8 cellular contexts compared by ENCODE assay signal in genomic region chr6:27836783-27837635, GRCh38.
DNase-seq lines count a peak whose midpoint lies in the region; ATAC-seq and TF ChIP-seq lines count a peak whose summit lies in the region.

No MANE protein-coding gene starts in this region.

- H3K9ac ChIP-seq in HUES6 (ENCODE audit: low read length) = peak overlapping the region; percentile 98

- H3K4me3 ChIP-seq in HUES6 (ENCODE audit: low read depth, low read length) = peak overlapping the region; percentile 84
- peak overlapping the region; percentile 23 to 82 (median 60) for H3K4me3 ChIP-seq in transverse colon

- intact Hi-C loops in transverse colon (cut with DNase I; ENCODE audit: low total_unique reads) = no loop called here

- no peaks in the 10 kb centered on the region for H3K27me3 ChIP-seq in HUES6 (ENCODE audit: control insufficient read depth, insufficient read depth, low read length)
- H3K27me3 ChIP-seq in transverse colon = no peaks in the 10 kb centered on the region

- TF ChIP-seq EP300 in transverse colon (IDR thresholded peaks at IDR 0.05; ENCODE audit: low read depth) = no peak

- H3K4me1 ChIP-seq in HUES6 (ENCODE audit: control insufficient read depth, insufficient read depth, low read length) = peaks cover 19% of the 10 kb centered on the region
- H3K4me1 ChIP-seq in transverse colon = peaks cover 0 to 37% (median 7%) of the 10 kb centered on the region in 4 donors

- in situ Hi-C loops in transverse colon (cut with MboI; ENCODE audit: low pct_ligation_motif_present in 1 of 4, low pct_unique_long_range_greater_than_20kb in 1 of 4, low sequenced_read_pairs in 3 of 4) = no loop called here

- TF ChIP-seq CTCF in transverse colon (IDR thresholded peaks at IDR 0.05) = no peak

- peak; percentile 71 for DNase-seq in CD1c-positive myeloid dendritic cell (ENCODE audit: extremely low spot score)
- DNase-seq in NOMO-1 treated with dmso at 0.1 percent for 144 hours (lab: John Stamatoyannopoulos, UW; ENCODE audit: unreplicated experiment) = peak; percentile 68
- DNase-seq in activated T-cell treated with anti-CD3 and anti-CD28 coated beads for 24 hours (ENCODE audit: low read depth) = peak; percentile 38
- DNase-seq in fibroblast of gingiva (ENCODE audit: low read depth) = peak; percentile 79
- peak; percentile 88 for DNase-seq in myocyte (ENCODE audit: low read depth)
- peak; percentile 72 for DNase-seq in transverse colon

- TF ChIP-seq POLR2A in transverse colon (IDR thresholded peaks at IDR 0.05) = peak; percentile 60

- no peaks in the 10 kb centered on the region for H3K36me3 ChIP-seq in HUES6 (ENCODE audit: control insufficient read depth, insufficient read depth, low read length)
- no peaks in the 10 kb centered on the region for H3K36me3 ChIP-seq in transverse colon

- WGBS in transverse colon (ENCODE audit: low coverage in 1 of 2), 2 donors = 1 to 2% methylated on average over 10 to 25 of the region's 25 CpGs

- peak overlapping the region; percentile 99 for H3K27ac ChIP-seq in HUES6 (ENCODE audit: low read depth, low read length)
- peak overlapping the region; percentile 96 to 99 (median 98) for H3K27ac ChIP-seq in transverse colon

- peak; percentile 39 for ATAC-seq in GM19328 (IDR thresholded peaks at IDR 0.05; ENCODE audit: unreplicated experiment)

- H3K9me3 ChIP-seq in HUES6 (ENCODE audit: control insufficient read depth, insufficient read depth, low read depth, low read length) = no peaks in the 10 kb centered on the region
- H3K9me3 ChIP-seq in transverse colon = no peaks in the 10 kb centered on the region

Comparison
In these comparisons a context has a peak if more than half of its experiments do, and no peak if none do; other contexts are left out.
1. Peak in every context shown above with its lines: DNase-seq, ATAC-seq, H3K4me3 ChIP-seq and H3K27ac ChIP-seq.
2. DNase-seq: peak in every context shown above with its lines; median percentile 88 in myocyte; 79 in fibroblast of gingiva; 72 in transverse colon; 71 in CD1c-positive myeloid dendritic cell; 68 in NOMO-1 treated with dmso at 0.1 percent for 144 hours; 38 in activated T-cell treated with anti-CD3 and anti-CD28 coated beads for 24 hours.